ENCODE assay signal across 33 cellular contexts in the genomic region with DNA sequence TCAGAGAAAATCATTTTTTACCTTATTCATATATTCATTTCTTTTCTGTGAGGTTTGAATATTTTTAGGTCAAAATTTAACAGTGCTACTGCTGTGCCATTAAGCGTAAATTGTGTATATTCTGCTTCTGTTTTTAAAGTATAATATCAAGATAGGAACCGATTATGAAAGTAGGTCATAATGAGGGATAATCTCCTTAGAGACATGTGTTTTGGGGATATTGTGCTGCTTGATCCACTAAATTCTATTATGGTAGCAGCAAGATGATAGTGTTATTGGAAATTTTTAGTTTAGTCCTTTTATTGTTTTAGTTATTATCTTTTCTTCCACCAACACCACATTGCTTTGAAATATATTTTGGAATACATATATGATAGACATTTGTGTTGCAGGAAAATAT.
"Had no signal": no experiment of that assay in that cellular context is flagged by ENCODE, and none has a peak within 500 bp of the region (broad histone marks: within the 10 kb centered on the region; RNA-seq: fewer than 3 reads in every experiment).

No MANE protein-coding gene starts in this region.

- H3K9me3 ChIP-seq: adrenal gland had no signal

- DNase-seq: activated effector memory CD4-positive, alpha-beta T cell treated with anti-CD3 and anti-CD28 coated beads, Interleukin-2, amount 50 U/mL, for 16 hours; activated effector memory CD4-positive, alpha-beta T cell treated with Interleukin-2 at 50 U/mL for 16 hours; activated gamma-delta T cell; activated gamma-delta T cell treated with Interleukin-2 at 50 U/mL for 16 hours; activated naive CD4-positive, alpha-beta T cell; activated naive CD4-positive, alpha-beta T cell treated with anti-CD3 and anti-CD28 coated beads for 36 hours; activated naive CD4-positive, alpha-beta T cell treated with anti-CD3 and anti-CD28 coated beads, Interleukin-2, amount 10 ng/mL, durations not matched to agents 7 days and 5 days; activated naive CD4-positive, alpha-beta T cell treated with anti-CD3 and anti-CD28 coated beads, Interleukin-2, amount 50 U/mL, for 16 hours; activated naive CD4-positive, alpha-beta T cell treated with Interleukin-2 at 50 U/mL for 16 hours; activated naive CD8-positive, alpha-beta T cell treated with anti-CD3 and anti-CD28 coated beads for 36 hours; activated naive CD8-positive, alpha-beta T cell treated with anti-CD3 and anti-CD28 coated beads, Interleukin-2, amount 10 ng/mL, durations not matched to agents 7 days and 5 days; activated naive CD8-positive, alpha-beta T cell treated with anti-CD3 and anti-CD28 coated beads, Interleukin-2, amount 50 U/mL, for 24 hours; activated T-cell treated with anti-CD3 and anti-CD28 coated beads, Interleukin-2, amount 50 U/mL, for 24 hours; activated T-cell treated with anti-CD3 and anti-CD28 coated beads, Interleukin-2, amount 50 U/mL, for 4 hours; activated T-cell treated with anti-CD3 and anti-CD28 coated beads, Interleukin-2, amount 50 U/mL, for 48 hours; activated T-cell treated with anti-CD3 and anti-CD28 coated beads, Interleukin-2, amount 50 U/mL, for 72 hours; adrenal gland; amniotic stem cell; amygdala; aorta; body of pancreas; brain microvascular endothelial cell; caudate nucleus; central memory CD4-positive, alpha-beta T cell; cerebellar nuclear complex had no signal

- FAIRE-seq: astrocyte, bronchial epithelial cell, colon had no signal

- H3K36me3 ChIP-seq: adrenal gland, ascending aorta, brain microvascular endothelial cell, breast epithelium, cardiac muscle cell had no signal

- ATAC-seq: activated naive CD4-positive, alpha-beta T cell treated with anti-CD3 and anti-CD28 coated beads, Interleukin-2, amount 50 U/mL, for 72 hours; activated naive CD8-positive, alpha-beta T cell treated with anti-CD3 and anti-CD28 coated beads, Interleukin-2, amount 50 U/mL, for 24 hours; activated T-cell treated with anti-CD3 and anti-CD28 coated beads, Interleukin-2, amount 50 U/mL, for 4 hours; activated T-cell treated with anti-CD3 and anti-CD28 coated beads, Interleukin-2, amount 50 U/mL, for 72 hours; activated T-helper 17 cell treated with anti-CD3 and anti-CD28 coated beads, Interleukin-2, amount 50 U/mL, for 72 hours; body of pancreas had no signal

- H3K27ac ChIP-seq: adrenal gland, ascending aorta, body of pancreas, brain microvascular endothelial cell, breast epithelium, cardiac muscle cell had no signal

- H3K27me3 ChIP-seq: adrenal gland, ascending aorta, body of pancreas, brain microvascular endothelial cell, breast epithelium, cardiac muscle cell had no signal

- H3K4me3 ChIP-seq: adrenal gland, ascending aorta, body of pancreas, breast epithelium, cardiac muscle cell had no signal

- H3K4me1 ChIP-seq: adrenal gland, ascending aorta, body of pancreas, breast epithelium had no signal
